Comparison of ENCODE assay signal across 8 cellular contexts in genomic region chr7:76364198-76364584, GRCh38. TPM values are rescaled to one million over a fixed set of nuclear protein-coding genes. Genes with fewer than 3 reads are reported as not detected.
DNase-seq lines count a peak whose midpoint lies in the region; ATAC-seq and TF ChIP-seq lines count a peak whose summit lies in the region.

No MANE protein-coding gene starts in this region.

- H3K27me3 Mint-ChIP-seq in immature natural killer cell (ENCODE audit: low read depth in 3 of 3): peaks cover 2 to 9% (median 2%) of the 10 kb centered on the region in 3 donors

- H3K9me3 Mint-ChIP-seq in immature natural killer cell: no peaks in the 10 kb centered on the region

- intact Hi-C loops in ascending aorta (cut with DNase I): no loop called here
- intact Hi-C loops in left lung (cut with DNase I): no loop called here

- H3K27ac ChIP-seq in ascending aorta (peak overlapping the region; percentile 66 to 77), left lung (peak overlapping the region; percentile 94 to 96)

- H3K36me3 ChIP-seq in ascending aorta (no peaks in the 10 kb centered on the region), left lung (no peaks in the 10 kb centered on the region)

- H3K4me1 ChIP-seq in ascending aorta (peaks cover 2 to 20% of the 10 kb centered on the region in 2 donors), left lung (peaks cover 24 to 49% of the 10 kb centered on the region in 2 donors)

- H3K4me3 ChIP-seq in ascending aorta: no peak overlapping the region
- H3K4me3 ChIP-seq in left lung: no peak overlapping the region

- H3K27ac Mint-ChIP-seq in immature natural killer cell: no peak overlapping the region

- peak; percentile 2 for ATAC-seq in left lung

- no peak overlapping the region for H3K4me3 Mint-ChIP-seq in immature natural killer cell

- no peaks in the 10 kb centered on the region for H3K36me3 Mint-ChIP-seq in immature natural killer cell

- peaks cover 0 to 4% of the 10 kb centered on the region in 2 donors for H3K4me1 Mint-ChIP-seq in immature natural killer cell

- no peak for TF ChIP-seq CTCF in ascending aorta (IDR thresholded peaks at IDR 0.05)
- TF ChIP-seq CTCF in left lung (IDR thresholded peaks at IDR 0.05): no peak

- H3K27me3 ChIP-seq in ascending aorta: no peaks in the 10 kb centered on the region
- H3K27me3 ChIP-seq in left lung: no peaks in the 10 kb centered on the region

- H3K9me3 ChIP-seq in ascending aorta (no peaks in the 10 kb centered on the region), left lung (no peaks in the 10 kb centered on the region)

- DNase-seq in DMS53 treated with DMSO at 0.1 percent for 48 hours (lab: John Stamatoyannopoulos, UW; ENCODE audit: unreplicated experiment) (peak; percentile 76), Kasumi-1 (lab: John Stamatoyannopoulos, UW) (peak; percentile 82 to 83), ascending aorta (ENCODE audit: low spot score in 2 of 2) (no peak), left lung (peak; percentile 58 to 78), immature natural killer cell (no peak), HuH-7 (ENCODE audit: low spot score) (no peak), cerebellum (ENCODE audit: low spot score) (no peak), middle frontal gyrus (ENCODE audit: extremely low spot score, low spot score) (no peak)

RNA-seq across cellular contexts. Expression of gene YWHAG, which starts 5.4 kb away (rescaled TPM):
- total RNA-seq in ascending aorta (83.0 TPM), left lung (100 to 1,000 TPM; 116 to 160 TPM), cerebellum (226 TPM)
- 1 to 10 TPM; 1.1 to 3.2 (median 1.4) TPM for polyA plus RNA-seq in immature natural killer cell

RNA-seq across cellular contexts. Expression of gene SSC4D, which starts 45.3 kb away (rescaled TPM):
- total RNA-seq in ascending aorta (not detected), left lung (1 to 10 TPM in 1 of 2 donors, under 1 TPM in 1; 0.76 to 1.8 TPM), cerebellum (0.73 TPM)
- polyA plus RNA-seq in immature natural killer cell: under 1 TPM in 2 of 3 donors, not detected in 1; 0.46 to 0.66 TPM

Comparison
In these comparisons a context has a peak if more than half of its experiments do, and no peak if none do; other contexts are left out.
1. DNase-seq: peak in DMS53 treated with DMSO at 0.1 percent for 48 hours (single experiment), Kasumi-1 (2 of 2) and left lung (2 of 2); none in ascending aorta (0 of 2), immature natural killer cell (0 of 3), HuH-7 (single experiment), cerebellum (single experiment) and middle frontal gyrus (single experiment).